Comparison of ENCODE assay signal across 9 cellular contexts in the genomic region with DNA sequence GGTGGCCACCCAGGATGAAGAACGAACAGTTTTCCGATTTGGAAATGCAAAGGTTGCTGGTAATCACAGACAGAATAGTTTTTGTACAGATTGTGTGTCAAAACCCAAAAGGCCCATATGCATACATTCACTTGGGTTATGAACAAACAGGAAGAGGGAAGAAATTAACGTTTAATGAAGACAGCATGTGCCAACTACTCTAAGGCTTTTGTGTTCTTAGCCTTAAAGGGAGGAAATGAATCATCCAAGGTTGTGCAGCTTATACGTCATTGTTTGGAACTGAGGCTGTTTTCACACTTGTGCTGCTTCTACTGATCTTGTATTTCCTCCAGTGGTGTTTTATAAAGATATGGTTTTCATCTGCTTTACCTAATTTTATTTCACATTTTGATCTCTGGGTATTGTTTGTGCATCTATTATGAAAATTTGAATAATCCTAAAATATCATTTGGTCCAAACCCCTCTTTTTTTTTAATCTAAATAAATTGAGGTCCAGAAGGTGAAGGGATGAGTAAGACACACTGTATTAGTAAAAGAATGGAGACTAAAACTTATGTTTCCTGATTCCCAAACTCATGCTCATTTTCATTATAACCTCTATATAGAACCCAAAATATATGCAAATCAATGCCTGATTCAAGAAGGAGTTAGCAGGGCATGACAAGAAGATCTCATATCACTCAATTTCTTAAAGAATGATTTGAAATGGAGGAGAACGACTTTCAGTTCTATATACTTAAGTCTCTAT.
DNase-seq lines count a peak whose midpoint lies in the region; ATAC-seq and TF ChIP-seq lines count a peak whose summit lies in the region.
"Had no signal": no experiment of that assay in that cellular context is flagged by ENCODE, and none has a peak within 500 bp of the region (broad histone marks: within the 10 kb centered on the region; RNA-seq: fewer than 3 reads in every experiment).

No MANE protein-coding gene starts in this region.

- no peak overlapping the region for H3K27ac ChIP-seq in HL-60 (replicated peaks)

- no peak for TF ChIP-seq CTCF in HL-60 (IDR thresholded peaks at IDR 0.05; ENCODE audit: insufficient read depth, low read length)
- TF ChIP-seq CTCF in mucosa of descending colon (IDR thresholded peaks at IDR 0.05), result no peak
- no peak for TF ChIP-seq CTCF in GM13976 (IDR thresholded peaks at IDR 0.05; ENCODE audit: borderline replicate concordance, control extremely low read depth, extremely low read depth, insufficient read depth, missing control alignments)

- no peak overlapping the region for H3K4me3 ChIP-seq in HL-60 (replicated peaks; ENCODE audit: insufficient read depth, low read length)
- H3K4me3 ChIP-seq in mucosa of descending colon, result no peak overlapping the region

- H3K36me3 ChIP-seq in mucosa of descending colon (ENCODE audit: low read depth), result no peaks in the 10 kb centered on the region

- DNase-seq in DMS153 (lab: John Stamatoyannopoulos, UW) (peak; percentile 65), HL-60 (ENCODE audit: low read depth in 1 of 2, low spot score in 1 of 2) (peak; percentile 5 to 45), astrocyte of the hippocampus (ENCODE audit: low read depth, low spot score) (peak; percentile 76), mucosa of descending colon (no peak), GM13976 (ENCODE audit: low spot score) (no peak), GDM1 (lab: John Stamatoyannopoulos, UW) (no peak)
- DNase-seq: NK-92 treated with Interleukin-12 subunit alpha and Interleukin-12 subunit beta, amount 100 ng/mL, for 24 hours had no signal

- H3K27me3 ChIP-seq in HL-60 (ENCODE audit: insufficient read depth, poor library complexity, severe bottlenecking), result no peaks in the 10 kb centered on the region

- peak; percentile 69 for ATAC-seq in mucosa of descending colon
- no peak for ATAC-seq in HG02870 (IDR thresholded peaks at IDR 0.05; ENCODE audit: unreplicated experiment)
- ATAC-seq in HG03159 (IDR thresholded peaks at IDR 0.05; ENCODE audit: unreplicated experiment), result no peak

- no peaks in the 10 kb centered on the region for H3K4me1 ChIP-seq in mucosa of descending colon (ENCODE audit: low read depth)

- no peaks in the 10 kb centered on the region for H3K9me3 ChIP-seq in mucosa of descending colon

- in situ Hi-C loops in GM13976 (cut with MboI; ENCODE audit: low sequenced_read_pairs, unreplicated experiment), result no loop called here

- intact Hi-C loops in mucosa of descending colon (cut with DNase I, micrococcal nuclease), result no loop called here

Comparison
In these comparisons a context has a peak if more than half of its experiments do, and no peak if none do; other contexts are left out.
1. DNase-seq: peak in DMS153 (single experiment), HL-60 (2 of 2) and astrocyte of the hippocampus (single experiment); none in mucosa of descending colon (0 of 3), GM13976 (single experiment) and GDM1 (single experiment).